ENCODE assay signal across 8 cellular contexts in the genomic region with DNA sequence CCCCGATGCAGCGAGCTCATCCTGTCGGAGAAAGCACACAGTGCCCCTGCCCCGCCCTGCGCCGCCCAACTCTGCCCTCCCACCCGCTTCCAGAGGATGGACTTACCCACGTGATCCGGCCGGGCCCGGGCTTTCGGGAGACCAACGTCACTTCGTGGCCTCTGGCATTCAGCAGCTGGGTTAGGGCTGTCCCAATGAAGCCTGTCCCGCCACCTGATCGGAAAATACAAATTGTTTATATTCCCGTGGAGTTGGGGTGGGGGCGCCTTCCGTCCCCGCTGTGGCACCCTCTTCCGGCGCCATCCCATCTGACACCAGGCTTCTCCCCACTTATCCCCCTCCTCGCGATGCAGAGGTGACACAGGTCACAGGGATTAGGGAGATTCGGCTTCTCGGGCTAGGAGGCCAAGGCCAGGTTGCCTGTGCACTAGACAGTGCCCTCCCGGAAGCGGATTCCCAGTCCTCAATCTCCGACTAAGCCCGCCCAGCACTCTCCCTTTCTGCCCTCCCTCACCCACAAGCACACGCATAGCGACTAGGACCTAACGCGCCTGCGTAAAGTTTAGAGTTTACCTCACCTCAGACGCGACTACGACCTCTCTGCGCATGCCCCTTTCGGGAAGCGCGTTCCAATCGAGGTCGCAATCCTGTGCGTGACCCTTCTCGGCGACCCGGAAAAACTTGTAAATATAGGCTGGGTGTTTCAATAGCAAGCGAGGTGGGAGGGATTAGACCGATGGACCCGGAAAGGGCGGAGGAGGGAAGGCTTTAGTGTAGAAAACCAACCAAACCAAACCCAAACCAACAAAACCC. TPM values are rescaled to one million over a fixed set of nuclear protein-coding genes. Genes with fewer than 3 reads are reported as not detected.
DNase-seq lines count a peak whose midpoint lies in the region; ATAC-seq lines count a peak whose summit lies in the region.

A gene with protein sequence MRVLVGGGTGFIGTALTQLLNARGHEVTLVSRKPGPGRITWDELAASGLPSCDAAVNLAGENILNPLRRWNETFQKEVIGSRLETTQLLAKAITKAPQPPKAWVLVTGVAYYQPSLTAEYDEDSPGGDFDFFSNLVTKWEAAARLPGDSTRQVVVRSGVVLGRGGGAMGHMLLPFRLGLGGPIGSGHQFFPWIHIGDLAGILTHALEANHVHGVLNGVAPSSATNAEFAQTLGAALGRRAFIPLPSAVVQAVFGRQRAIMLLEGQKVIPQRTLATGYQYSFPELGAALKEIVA (minus strand): TSS at position 537 of the 813 bp plus-strand sequence. CDS start 7 bp downstream, at position 530.

- H3K4me3 Mint-ChIP-seq in dendritic cell treated with granulocyte-macrophage colony-stimulating factor and Interleukin-4, amounts not matched to agents 40 ng/mL and 50 ng/mL, for 4 days = peak within 1 kb of the TSS; percentile 87

- DNase-seq in C1 segment of cervical spinal cord (lab: John Stamatoyannopoulos, UW) (peak; percentile 68 to 99 (median 96)), NCI-H748 (lab: John Stamatoyannopoulos, UW; ENCODE audit: unreplicated experiment) (peak; percentile 99), left lobe of liver (ENCODE audit: low spot score) (peak; percentile 99)
- peak; percentile 94 for DNase-seq in activated CD4-positive, alpha-beta T cell treated with anti-CD3 and anti-CD28 coated beads, Interleukin-2, amount 50 U/mL, for 1 hour
- DNase-seq in stimulated activated CD4-positive, alpha-beta T cell treated with anti-CD3 and anti-CD28 coated beads, Interleukin-2, amount 100 ng/mL, for 4 hours (ENCODE audit: low read depth) = peak; percentile 96

- intact Hi-C loops in dendritic cell treated with granulocyte-macrophage colony-stimulating factor and Interleukin-4, amounts not matched to agents 40 ng/mL and 50 ng/mL, for 4 days (cut with micrococcal nuclease) = no loop called here

- peak within 1 kb of the TSS; percentile 99 for H3K27ac Mint-ChIP-seq in dendritic cell treated with granulocyte-macrophage colony-stimulating factor and Interleukin-4, amounts not matched to agents 40 ng/mL and 50 ng/mL, for 4 days

- ATAC-seq in GM19351 (IDR thresholded peaks at IDR 0.05; ENCODE audit: unreplicated experiment) = peak; percentile 90
- peak; percentile 89 for ATAC-seq in HG03521 (IDR thresholded peaks at IDR 0.05; ENCODE audit: unreplicated experiment)
- peak; percentile 89 for ATAC-seq in left lobe of liver

- H3K9me3 Mint-ChIP-seq in dendritic cell treated with granulocyte-macrophage colony-stimulating factor and Interleukin-4, amounts not matched to agents 40 ng/mL and 50 ng/mL, for 4 days = peaks cover 10% of the 10 kb centered on the region

- H3K27me3 Mint-ChIP-seq in dendritic cell treated with granulocyte-macrophage colony-stimulating factor and Interleukin-4, amounts not matched to agents 40 ng/mL and 50 ng/mL, for 4 days = no peaks in the 10 kb centered on the region

- peaks cover 47% of the 10 kb centered on the region for H3K36me3 Mint-ChIP-seq in dendritic cell treated with granulocyte-macrophage colony-stimulating factor and Interleukin-4, amounts not matched to agents 40 ng/mL and 50 ng/mL, for 4 days (ENCODE audit: low read depth)

- H3K4me1 Mint-ChIP-seq in dendritic cell treated with granulocyte-macrophage colony-stimulating factor and Interleukin-4, amounts not matched to agents 40 ng/mL and 50 ng/mL, for 4 days (ENCODE audit: low read depth) = peaks cover 58% of the 10 kb centered on the region

RNA-seq across cellular contexts. Expression of the gene that starts here (rescaled TPM):
- total RNA-seq in left lobe of liver = 32.4 TPM

Comparison
In these comparisons a context has a peak if more than half of its experiments do, and no peak if none do; other contexts are left out.
1. Peak in every context shown above with its lines: DNase-seq and ATAC-seq.